Comparison of ENCODE assay signal across 8 cellular contexts in the genomic region with DNA sequence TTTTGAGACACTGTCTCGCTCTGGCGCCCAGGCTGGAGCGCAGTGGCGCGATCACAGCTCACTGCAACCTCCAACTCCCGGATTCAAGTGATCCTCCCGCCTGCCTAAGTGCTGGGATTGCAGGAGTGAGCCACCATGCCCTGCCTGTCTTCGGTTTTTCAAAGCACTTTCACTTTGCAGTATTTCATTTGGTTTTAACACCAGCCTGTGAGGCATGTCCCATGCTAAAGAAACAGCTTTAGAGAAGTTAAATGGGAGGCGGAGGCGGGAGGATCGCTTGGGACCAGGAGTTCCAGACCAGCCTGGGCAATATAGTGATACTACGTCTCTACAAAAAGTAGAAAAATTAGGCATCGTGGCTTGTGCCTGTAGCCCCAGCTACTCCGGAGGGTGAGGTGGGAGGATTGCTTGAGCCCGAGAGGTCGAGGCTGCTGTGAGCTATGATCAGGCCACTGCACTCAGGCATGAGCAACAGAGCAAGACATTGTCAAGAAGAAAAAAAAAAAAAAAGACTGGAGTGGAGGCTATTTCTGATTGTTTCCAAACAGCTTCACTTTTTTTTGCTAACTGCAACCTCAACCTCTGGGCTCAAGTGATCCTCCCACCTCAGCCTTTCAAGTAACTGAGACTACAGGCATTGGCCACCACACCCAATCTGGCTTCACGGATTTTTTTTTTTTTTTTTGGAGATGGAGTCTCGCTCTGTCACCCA. TPM values are rescaled to one million over a fixed set of nuclear protein-coding genes. Genes with fewer than 3 reads are reported as not detected.
A peak's percentile ranks its signal among the peaks of the same experiment; 100 is the strongest.
DNase-seq lines count a peak whose midpoint lies in the region; ATAC-seq and TF ChIP-seq lines count a peak whose summit lies in the region.

No MANE protein-coding gene starts in this region.

- H3K4me1 ChIP-seq in SK-N-SH (ENCODE audit: control insufficient read depth in 1 of 2, insufficient read depth in 2 of 2, low read depth in 1 of 2, low read length in 1 of 2) = peaks cover 19 to 24% of the 10 kb centered on the region in 2 experiments
- H3K4me1 ChIP-seq in esophagus muscularis mucosa = peaks cover 60 to 85% (median 82%) of the 10 kb centered on the region in 4 donors
- peaks cover 63% of the 10 kb centered on the region for H3K4me1 ChIP-seq in psoas muscle

- H3K4me3 Mint-ChIP-seq in activated CD4-positive, alpha-beta T cell treated with anti-CD3 and anti-CD28 coated beads for 36 hours = peak overlapping the region; percentile 97

- 78% methylated on average over 18 of the region's 18 CpGs for WGBS in SK-N-SH (ENCODE audit: low lambda C conversion rate)
- 66% methylated on average over 18 of the region's 18 CpGs for WGBS in esophagus muscularis mucosa
- WGBS in psoas muscle, 3 donors = 62 to 72% (median 64%) methylated on average over 16 to 18 of the region's 18 CpGs

- TF ChIP-seq POLR2A in esophagus muscularis mucosa (IDR thresholded peaks at IDR 0.05; ENCODE audit: low read depth) = no peak

- H3K36me3 Mint-ChIP-seq in activated CD4-positive, alpha-beta T cell treated with anti-CD3 and anti-CD28 coated beads for 36 hours (ENCODE audit: low read depth) = peaks cover 72% of the 10 kb centered on the region

- TF ChIP-seq CTCF in SK-N-SH (IDR thresholded peaks at IDR 0.05) = no peak
- no peak for TF ChIP-seq CTCF in esophagus muscularis mucosa (IDR thresholded peaks at IDR 0.05)
- no peak for TF ChIP-seq CTCF in psoas muscle (IDR thresholded peaks at IDR 0.05)

- CTCF ChIA-PET in activated CD4-positive, alpha-beta T cell treated with anti-CD3 and anti-CD28 coated beads for 36 hours (lab: Charles Lee) = interaction anchor here (0.6 to 3.0 kb wide), 9 partner anchors 11 to 626 kb away, joined by 3 to 22 read pairs (median 4); partner anchors contain the start of gene MXRA7
- CTCF ChIA-PET in SK-N-SH (lab: Yijun Ruan, JAX) = interaction anchor here (0.7 to 5.9 kb wide), 20 partner anchors 9 to 487 kb away, joined by 3 to 75 read pairs (median 4); partner anchors contain the start of genes MFSD11, MGAT5B, MXRA7 and SRSF2

- H3K4me1 Mint-ChIP-seq in activated CD4-positive, alpha-beta T cell treated with anti-CD3 and anti-CD28 coated beads for 36 hours = peaks cover 57% of the 10 kb centered on the region

- H4K20me1 ChIP-seq in SK-N-SH (ENCODE audit: insufficient read depth) = peaks cover 32% of the 10 kb centered on the region

- peak overlapping the region; percentile 86 for H3K4me2 ChIP-seq in SK-N-SH

- peaks cover 42% of the 10 kb centered on the region for H3F3A ChIP-seq in SK-N-SH (replicated peaks; ENCODE audit: insufficient read depth)

- no peaks in the 10 kb centered on the region for H3K9me2 ChIP-seq in SK-N-SH

- H3K9me3 ChIP-seq in SK-N-SH = no peaks in the 10 kb centered on the region
- no peaks in the 10 kb centered on the region for H3K9me3 ChIP-seq in esophagus muscularis mucosa
- no peaks in the 10 kb centered on the region for H3K9me3 ChIP-seq in psoas muscle

- DNase-seq in activated CD4-positive, alpha-beta T cell treated with anti-CD3 and anti-CD28 coated beads for 36 hours = peak; percentile 51
- DNase-seq in activated CD4-positive, alpha-beta T cell treated with anti-CD3 and anti-CD28 coated beads for 1 hour = no peak
- DNase-seq in SK-N-SH (no peak), esophagus muscularis mucosa (ENCODE audit: extremely low spot score) (no peak), psoas muscle (no peak), NCI-H2107 (lab: John Stamatoyannopoulos, UW) (no peak)

- H3K27ac ChIP-seq in SK-N-SH (ENCODE audit: low read depth in 2 of 2, low read length in 1 of 2) (peak overlapping the region in 1 of 2 experiments; percentile 96; a peak in 2 of 4 replicates), esophagus muscularis mucosa (replicated peaks in 1 of 4) (peak overlapping the region; percentile 98 to 100 (median 100)), psoas muscle (peak overlapping the region; percentile 100)

- no peaks in the 10 kb centered on the region for H3K27me3 Mint-ChIP-seq in activated CD4-positive, alpha-beta T cell treated with anti-CD3 and anti-CD28 coated beads for 36 hours

- peaks cover 18 to 50% of the 10 kb centered on the region in 2 experiments for H3K36me3 ChIP-seq in SK-N-SH (replicated peaks in 1 of 2; ENCODE audit: control insufficient read depth in 1 of 2, insufficient read depth in 2 of 2, low read length in 1 of 2)
- peaks cover 22 to 56% (median 45%) of the 10 kb centered on the region in 4 donors for H3K36me3 ChIP-seq in esophagus muscularis mucosa
- H3K36me3 ChIP-seq in psoas muscle (ENCODE audit: insufficient read depth in 1 of 2, low read depth in 1 of 2) = peaks cover 0 to 60% of the 10 kb centered on the region in 2 donors

- H3K27me3 ChIP-seq in SK-N-SH (ENCODE audit: insufficient read depth) = no peaks in the 10 kb centered on the region
- H3K27me3 ChIP-seq in esophagus muscularis mucosa = no peaks in the 10 kb centered on the region
- no peaks in the 10 kb centered on the region for H3K27me3 ChIP-seq in psoas muscle (ENCODE audit: insufficient read depth in 3 of 3, low read length in 2 of 3)

- H3K79me2 ChIP-seq in SK-N-SH (ENCODE audit: insufficient read depth) = peaks cover 95% of the 10 kb centered on the region

- H3K27ac Mint-ChIP-seq in activated CD4-positive, alpha-beta T cell treated with anti-CD3 and anti-CD28 coated beads for 36 hours = peak overlapping the region; percentile 98

- intact Hi-C loops in activated CD4-positive, alpha-beta T cell treated with anti-CD3 and anti-CD28 coated beads for 36 hours (cut with DNase I, micrococcal nuclease) = loop anchor here in 1 of 2 experiments (1.0 to 5.0 kb wide), 6 partner anchors 53 to 1231 kb away; partner anchors contain the start of genes GALR2, SRP68, TNRC6C and UBALD2
- intact Hi-C loops in esophagus muscularis mucosa (cut with DNase I) (no loop called here), psoas muscle (cut with DNase I) (loop anchor here in 1 of 2 donors (1.0 kb wide), 1 partner anchor 8 kb away; no protein-coding TSS in a partner anchor)

- no peak for TF ChIP-seq RAD21 in SK-N-SH (IDR thresholded peaks at IDR 0.05; ENCODE audit: low read length)

- POLR2A ChIA-PET in activated CD4-positive, alpha-beta T cell treated with anti-CD3 and anti-CD28 coated beads for 36 hours (lab: Charles Lee) = interaction anchor here (0.6 to 3.6 kb wide), 7 partner anchors 9 to 656 kb away, joined by 3 to 44 read pairs (median 3); partner anchors contain the start of genes MFSD11 and SRSF2
- POLR2A ChIA-PET in SK-N-SH (lab: Yijun Ruan, JAX) = interaction anchor here (0.5 to 4.7 kb wide), 7 partner anchors 9 to 341 kb away, joined by 3 to 47 read pairs (median 4); partner anchors contain the start of genes MFSD11 and SRSF2

- ATAC-seq in activated CD4-positive, alpha-beta T cell treated with anti-CD3 and anti-CD28 coated beads for 36 hours = no peak
- no peak for ATAC-seq in psoas muscle
- no peak for ATAC-seq in GM19328 (IDR thresholded peaks at IDR 0.05; ENCODE audit: unreplicated experiment)
- no peak for ATAC-seq in HG03520 (IDR thresholded peaks at IDR 0.05; ENCODE audit: unreplicated experiment)

- H3K9ac ChIP-seq in SK-N-SH = peak overlapping the region; percentile 99

- H3K4me3 ChIP-seq in SK-N-SH (ENCODE audit: low read depth in 2 of 2, low read length in 1 of 2) (peak overlapping the region; percentile 70 to 99), esophagus muscularis mucosa (peak overlapping the region; percentile 76 to 95 (median 82)), psoas muscle (peak overlapping the region; percentile 92)

- no peak overlapping the region for H2AFZ ChIP-seq in SK-N-SH (ENCODE audit: low read depth)

- no peak for TF ChIP-seq EP300 in SK-N-SH (IDR thresholded peaks at IDR 0.05; ENCODE audit: borderline replicate concordance in 1 of 2, low read depth in 1 of 2, low read length in 1 of 2)
- no peak for TF ChIP-seq EP300 in esophagus muscularis mucosa (IDR thresholded peaks at IDR 0.05)

- no peaks in the 10 kb centered on the region for H3K9me3 Mint-ChIP-seq in activated CD4-positive, alpha-beta T cell treated with anti-CD3 and anti-CD28 coated beads for 36 hours (ENCODE audit: low read depth)

RNA-seq across cellular contexts. Expression of gene METTL23, which starts 1.3 kb away (rescaled TPM):
- total RNA-seq in activated CD4-positive, alpha-beta T cell treated with anti-CD3 and anti-CD28 coated beads for 36 hours = 10 to 100 TPM; 18.9 to 25.3 TPM
- polyA plus RNA-seq in SK-N-SH (2012; rRNA removed) = 75.9 and 96.8 TPM in 2 replicates
- polyA plus RNA-seq in SK-N-SH (2012; cell fraction: cytosol; rRNA removed) = 87.6 and 89.2 TPM in 2 replicates
- 80.8 and 107 TPM in 2 replicates for polyA plus RNA-seq in SK-N-SH (2012; cell fraction: nucleus; rRNA removed)
- total RNA-seq in esophagus muscularis mucosa = 10 to 100 TPM; 18.3 to 29.7 (median 23.0) TPM
- total RNA-seq in psoas muscle = 10 to 100 TPM; 19.0 to 27.0 (median 24.3) TPM
- 10 to 100 TPM; 30.8 to 54.0 (median 36.5) TPM for polyA plus RNA-seq in psoas muscle

RNA-seq across cellular contexts. Expression of gene JMJD6, which starts 1.5 kb away (rescaled TPM):
- 10 to 100 TPM; 51.3 to 65.5 TPM for total RNA-seq in activated CD4-positive, alpha-beta T cell treated with anti-CD3 and anti-CD28 coated beads for 36 hours
- polyA plus RNA-seq in SK-N-SH (2012; rRNA removed) = 20.1 and 23.3 TPM in 2 replicates
- polyA plus RNA-seq in SK-N-SH (2012; cell fraction: cytosol; rRNA removed) = 15.2 and 15.7 TPM in 2 replicates
- 60.2 and 109 TPM in 2 replicates for polyA plus RNA-seq in SK-N-SH (2012; cell fraction: nucleus; rRNA removed)
- total RNA-seq in esophagus muscularis mucosa = 10 to 100 TPM; 29.5 to 54.5 (median 49.5) TPM
- total RNA-seq in psoas muscle = 10 to 100 TPM; 30.8 to 61.9 (median 53.6) TPM
- 10 to 100 TPM; 32.3 to 81.9 (median 51.6) TPM for polyA plus RNA-seq in psoas muscle

RNA-seq across cellular contexts. Expression of gene SRSF2, which starts 9.2 kb away (rescaled TPM):
- total RNA-seq in activated CD4-positive, alpha-beta T cell treated with anti-CD3 and anti-CD28 coated beads for 36 hours = 100 to 1,000 TPM; 335 to 340 TPM
- 211 and 271 TPM in 2 replicates for polyA plus RNA-seq in SK-N-SH (2012; rRNA removed)
- polyA plus RNA-seq in SK-N-SH (2012; cell fraction: cytosol; rRNA removed) = 162 and 197 TPM in 2 replicates
- polyA plus RNA-seq in SK-N-SH (2012; cell fraction: nucleus; rRNA removed) = 1,226 and 1,940 TPM in 2 replicates
- total RNA-seq in esophagus muscularis mucosa = 100 to 1,000 TPM; 133 to 173 (median 157) TPM
- total RNA-seq in psoas muscle = 100 to 1,000 TPM in 2 of 4 donors, 10 to 100 TPM in 2; 57.9 to 128 (median 90.6) TPM
- polyA plus RNA-seq in psoas muscle = 100 to 1,000 TPM in 2 of 3 donors, 10 to 100 TPM in 1; 81.9 to 135 (median 118) TPM

RNA-seq across cellular contexts. Expression of gene MFSD11, which starts 10.0 kb away (rescaled TPM):
- 10 to 100 TPM; 10.3 to 15.1 TPM for total RNA-seq in activated CD4-positive, alpha-beta T cell treated with anti-CD3 and anti-CD28 coated beads for 36 hours
- polyA plus RNA-seq in SK-N-SH (2012; rRNA removed) (22.7 and 28.3 TPM in 2 replicates), psoas muscle (10 to 100 TPM; 10.1 to 27.4 (median 10.3) TPM)
- polyA plus RNA-seq in SK-N-SH (2012; cell fraction: cytosol; rRNA removed) = 24.9 and 26.3 TPM in 2 replicates
- 28.4 and 31.2 TPM in 2 replicates for polyA plus RNA-seq in SK-N-SH (2012; cell fraction: nucleus; rRNA removed)
- total RNA-seq in esophagus muscularis mucosa (10 to 100 TPM; 17.1 to 22.4 (median 18.8) TPM), psoas muscle (10 to 100 TPM; 18.7 to 26.5 (median 22.0) TPM)

RNA-seq across cellular contexts. Expression of gene MXRA7, which starts 17.1 kb away (rescaled TPM):
- 10 to 100 TPM; 18.4 to 20.2 TPM for total RNA-seq in activated CD4-positive, alpha-beta T cell treated with anti-CD3 and anti-CD28 coated beads for 36 hours
- polyA plus RNA-seq in SK-N-SH (2012; rRNA removed) (154 and 187 TPM in 2 replicates), psoas muscle (10 to 100 TPM; 34.6 to 43.2 (median 37.6) TPM)
- polyA plus RNA-seq in SK-N-SH (2012; cell fraction: cytosol; rRNA removed) = 223 and 232 TPM in 2 replicates
- polyA plus RNA-seq in SK-N-SH (2012; cell fraction: nucleus; rRNA removed) = 55.0 and 81.5 TPM in 2 replicates
- total RNA-seq in esophagus muscularis mucosa (100 to 1,000 TPM; 405 to 422 (median 411) TPM), psoas muscle (10 to 100 TPM; 40.8 to 75.1 (median 52.0) TPM)
